Comparison of ENCODE assay signal across 39 cellular contexts in the genomic region with DNA sequence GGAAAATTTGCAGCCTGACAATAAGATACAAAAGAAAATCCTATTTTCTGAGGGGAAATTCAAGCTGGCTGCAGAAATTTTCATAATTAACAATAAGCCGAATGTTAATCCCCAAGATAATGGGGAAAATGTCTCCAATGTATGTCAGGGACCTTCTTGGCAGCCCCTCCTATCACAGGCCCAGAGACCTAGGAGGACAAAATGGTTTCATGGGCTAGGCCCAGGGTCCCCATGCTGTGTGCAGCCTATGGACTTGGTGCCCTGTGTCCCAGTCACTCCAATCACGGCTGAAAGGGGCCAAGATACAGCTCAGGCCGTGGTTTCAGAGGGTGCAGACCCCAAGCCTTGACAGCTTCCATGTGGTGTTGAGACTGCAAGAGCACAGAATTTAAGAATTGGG. TPM values are rescaled to one million over a fixed set of nuclear protein-coding genes. Genes with fewer than 3 reads are reported as not detected.
DNase-seq lines count a peak whose midpoint lies in the region; ATAC-seq, FAIRE-seq and TF ChIP-seq lines count a peak whose summit lies in the region.
"Had no signal": no experiment of that assay in that cellular context is flagged by ENCODE, and none has a peak within 500 bp of the region (broad histone marks: within the 10 kb centered on the region; RNA-seq: fewer than 3 reads in every experiment).

No MANE protein-coding gene starts in this region.

- no peak for TF ChIP-seq RAD21 in A549 (conservative IDR thresholded peaks at IDR 0.05 in 1 of 2, IDR thresholded peaks at IDR 0.05 in 1 of 2)
- TF ChIP-seq RAD21 in K562 (CRISPR knock-in tag; conservative IDR thresholded peaks at IDR 0.05 in 1 of 2, IDR thresholded peaks at IDR 0.05 in 1 of 2) = no peak

- CTCF ChIA-PET in A549 (lab: Yijun Ruan, JAX) (no interaction called here), HEK293 (lab: Yijun Ruan, JAX) (no interaction called here), K562 (lab: Yijun Ruan, JAX; ENCODE audit: low intra/inter-chr PET ratio) (no interaction called here)

- 12% methylated on average over 3 of the region's 3 CpGs for whole genome bisulfite sequencing in A549 (ENCODE audit: missing lambda C conversion rate)
- 2% methylated on average over 3 of the region's 3 CpGs for WGBS in K562 (ENCODE audit: insufficient coverage, low coverage, missing lambda C conversion rate)

- TF ChIP-seq EP300 in A549 (IDR thresholded peaks at IDR 0.05) (no peak), K562 (IDR thresholded peaks at IDR 0.05; ENCODE audit: low read length) (no peak)

- no peak for FAIRE-seq in A549 (lab: Jason Lieb, UNC)
- FAIRE-seq in K562 (lab: Jason Lieb, UNC) = no peak
- FAIRE-seq: A204.1, D721Med had no signal

- no peak for TF ChIP-seq CTCF in A549 (IDR thresholded peaks at IDR 0.05)
- no peak for TF ChIP-seq CTCF in HEK293 (tag by site-specific recombination; IDR thresholded peaks at IDR 0.05)
- no peak for TF ChIP-seq CTCF in K562 (IDR thresholded peaks at IDR 0.05 in 2 of 3, conservative IDR thresholded peaks at IDR 0.05 in 1 of 3; ENCODE audit: insufficient read depth in 2 of 3, low read depth in 1 of 3, low read length in 3 of 3)

- H3K36me3 ChIP-seq in HEK293 (ENCODE audit: control insufficient read depth in 2 of 2, insufficient read depth in 1 of 2, low read length in 2 of 2) (no peaks in the 10 kb centered on the region), K562 (ENCODE audit: control insufficient read depth, insufficient read depth, low read length) (no peaks in the 10 kb centered on the region)
- H3K36me3 ChIP-seq: BE2C, BLaER1 had no signal

- H2AFZ ChIP-seq in K562 (ENCODE audit: low read depth, low read length) = no peak overlapping the region

- H4K20me1 ChIP-seq in K562 (replicated peaks; ENCODE audit: control insufficient read depth, insufficient read depth, low read length) = no peaks in the 10 kb centered on the region
- H4K20me1 ChIP-seq: BLaER1; BLaER1 treated with 17β-estradiol and CSF1 and Interleukin-3, amounts not matched to agents 10 nM and 100 nM had no signal

- no peak overlapping the region for H3K4me3 ChIP-seq in A549
- H3K4me3 ChIP-seq in HEK293 (ENCODE audit: low read depth, low read length) = no peak overlapping the region
- H3K4me3 ChIP-seq in K562 = no peak overlapping the region
- H3K4me3 ChIP-seq: BLaER1; BLaER1 treated with 17β-estradiol and CSF1 and Interleukin-3, amounts not matched to agents 10 nM and 100 nM had no signal

- DNase-seq in A549 (ENCODE audit: low read depth in 1 of 2, low spot score in 1 of 2) = no peak
- peak; percentile 24 for DNase-seq in OCI-M1 (lab: John Stamatoyannopoulos, UW)
- no peak for DNase-seq in K562 (ENCODE audit: extremely low read depth in 1 of 4, low spot score in 3 of 4)
- no peak for DNase-seq in activated gamma-delta T cell (lab: John Stamatoyannopoulos, UW)
- DNase-seq in ecto neural progenitor cell (ENCODE audit: low spot score) = no peak
- no peak for DNase-seq in NCI-H748 treated with DMSO at 0.1 percent for 48 hours (lab: John Stamatoyannopoulos, UW)
- DNase-seq: 8988T; ACHN; AML-193; BE2C; C1 segment of cervical spinal cord; Caco-2; Calu3; CD4-positive, alpha-beta T cell; CD4-positive, CD25-positive, alpha-beta regulatory T cell; CD8-positive, alpha-beta memory T cell; CD8-positive, alpha-beta T cell; COR-L47; DMS 273 treated with DMSO at 0.1 percent for 48 hours; DMS153; DMS53; DMS79; DMS79 treated with DMSO at 0.1 percent for 48 hours; DND-41; EL had no signal

- no peaks in the 10 kb centered on the region for H3K9me1 ChIP-seq in K562 (ENCODE audit: control insufficient read depth, insufficient read depth, low read length)

- H3K9me3 ChIP-seq in A549 = peaks cover 19% of the 10 kb centered on the region
- H3K9me3 ChIP-seq in HEK293 (ENCODE audit: control insufficient read depth, insufficient read depth, low read depth, low read length) = no peaks in the 10 kb centered on the region
- H3K9me3 ChIP-seq in K562 (replicated peaks; ENCODE audit: control insufficient read depth, insufficient read depth, low read depth, low read length) = no peaks in the 10 kb centered on the region
- H3K9me3 ChIP-seq: BE2C had no signal

- TF ChIP-seq POLR2A in A549 (IDR thresholded peaks at IDR 0.05; ENCODE audit: low read length) (no peak), K562 (conservative IDR thresholded peaks at IDR 0.05) (no peak), GM18505 (IDR thresholded peaks at IDR 0.05; ENCODE audit: borderline replicate concordance, extremely low read depth, insufficient read depth, insufficient read length) (no peak)

- no peak overlapping the region for H3K27ac ChIP-seq in A549
- no peak overlapping the region for H3K27ac ChIP-seq in HEK293 (ENCODE audit: extremely low read depth, low read depth, low read length)
- H3K27ac ChIP-seq in K562 (ENCODE audit: extremely low read depth, low read depth, low read length) = no peak overlapping the region
- H3K27ac ChIP-seq: 22Rv1; BLaER1; BLaER1 treated with 17β-estradiol and CSF1 and Interleukin-3, amounts not matched to agents 10 nM and 100 nM; C4-2B had no signal

- H3K4me1 ChIP-seq in A549 (no peaks in the 10 kb centered on the region), HEK293 (ENCODE audit: control insufficient read depth, insufficient read depth, low read length) (no peaks in the 10 kb centered on the region), K562 (replicated peaks in 1 of 2; ENCODE audit: control insufficient read depth in 2 of 2, insufficient read depth in 2 of 2, low read length in 2 of 2) (no peaks in the 10 kb centered on the region)
- H3K4me1 ChIP-seq: BE2C; BLaER1; BLaER1 treated with 17β-estradiol and CSF1 and Interleukin-3, amounts not matched to agents 10 nM and 100 nM; Caco-2 had no signal

- in situ Hi-C loops in K562 (cut with MboI) = no loop called here

- H3K4me2 ChIP-seq in A549 (no peak overlapping the region), K562 (ENCODE audit: insufficient read depth, low read length) (no peak overlapping the region)
- H3K4me2 ChIP-seq: BLaER1; BLaER1 treated with 17β-estradiol and CSF1 and Interleukin-3, amounts not matched to agents 10 nM and 100 nM had no signal

- POLR2A ChIA-PET in A549 (lab: Yijun Ruan, JAX) = no interaction called here
- POLR2A ChIA-PET in HEK293 (lab: Yijun Ruan, JAX) = no interaction called here
- POLR2A ChIA-PET in K562 (lab: Yijun Ruan, JAX) = no interaction called here

- H3K9ac ChIP-seq in K562 (ENCODE audit: insufficient read depth in 1 of 2, low read depth in 2 of 2, low read length in 2 of 2) = no peak overlapping the region
- H3K9ac ChIP-seq: BLaER1; BLaER1 treated with 17β-estradiol and CSF1 and Interleukin-3, amounts not matched to agents 10 nM and 100 nM had no signal

- no TSS peak for BruUV-seq in K562 (replicated peaks; lab: Mats Ljungman, UMichigan)

- intact Hi-C loops in K562 (cut with micrococcal nuclease) = no loop called here

- no peaks in the 10 kb centered on the region for H3K79me2 ChIP-seq in K562 (ENCODE audit: control insufficient read depth, insufficient read depth, low read length)

- no peaks in the 10 kb centered on the region for H3K27me3 ChIP-seq in K562 (ENCODE audit: control insufficient read depth in 2 of 2, insufficient read depth in 2 of 2, low read length in 2 of 2)
- H3K27me3 ChIP-seq: BE2C; BLaER1; BLaER1 treated with 17β-estradiol and CSF1 and Interleukin-3, amounts not matched to agents 10 nM and 100 nM had no signal

- ATAC-seq in A549 = no peak
- ATAC-seq in K562 = no peak
- ATAC-seq in GM18505 (IDR thresholded peaks at IDR 0.05; ENCODE audit: unreplicated experiment) = no peak
- ATAC-seq: CD8-positive, alpha-beta T cell had no signal

TF ChIP-seq in A549, 52 proteins besides CTCF, POLR2A, EP300 and RAD21 (continues in another document):
- no peak for TF ChIP-seq MAFK (IDR thresholded peaks at IDR 0.05; ENCODE audit: partially characterized antibody)
- TF ChIP-seq ZFP36 (IDR thresholded peaks at IDR 0.05; ENCODE audit: borderline replicate concordance, partially characterized antibody) = peak; percentile 93
- no peak for TF ChIP-seq TFCP2L1 (CRISPR knock-in tag; IDR thresholded peaks at IDR 0.05)
- no peak for TF ChIP-seq HOXB5 (CRISPR knock-in tag; IDR thresholded peaks at IDR 0.05)

TF ChIP-seq in HEK293, 187 proteins besides CTCF, POLR2A, EP300 and RAD21 (continues in another document):
- no peak for TF ChIP-seq KLF1 (tag by site-specific recombination; IDR thresholded peaks at IDR 0.05)
- no peak for TF ChIP-seq ZNF555 (tag by site-specific recombination; conservative IDR thresholded peaks at IDR 0.05)
- TF ChIP-seq IKZF3 (tag by site-specific recombination; IDR thresholded peaks at IDR 0.05) = no peak
- TF ChIP-seq ZNF48 (tag by site-specific recombination; IDR thresholded peaks at IDR 0.05) = no peak

TF ChIP-seq in K562, 482 proteins besides CTCF, POLR2A, EP300 and RAD21 (continues in another document):
- TF ChIP-seq ZNF77 (CRISPR knock-in tag; IDR thresholded peaks at IDR 0.05) = no peak
- peak; percentile 48 for TF ChIP-seq ZFP36 (IDR thresholded peaks at IDR 0.05; ENCODE audit: low read depth, low read length, partially characterized antibody)
- TF ChIP-seq PCBP2 (IDR thresholded peaks at IDR 0.05; ENCODE audit: low read depth, low read length, poor library complexity, severe bottlenecking) = no peak

RNA-seq across cellular contexts. Expression of a gene that starts 11.2 kb away (rescaled TPM):
- polyA plus RNA-seq in A549 (2011; rRNA removed) (0.03 TPM in 1 of 2 replicates, not detected in the other), A549 (2017; fragmentation: RNase III; extraction: RNeasy Plus Mini Kit Qiagen cat#74134 plus additional on column Dnase treatment) (not detected in 3 replicates), K562 (2011; rRNA removed) (0.09 TPM in 1 of 2 replicates, not detected in the other), K562 (2014; fragmentation: Illumina TruSeq; extraction: Trizol) (0.07 TPM in 1 of 2 replicates, not detected in the other), K562 (2014; fragmentation: Nextera tagmentation; extraction: Ambion mirVana) (not detected), K562 (2014; rRNA removed) (not detected in 2 replicates)
- polyA plus RNA-seq in A549 (2012; cell fraction: cytosol; rRNA removed) = not detected in 2 replicates
- polyA plus RNA-seq in A549 (2012; cell fraction: nucleus; rRNA removed) = 0.12 TPM in 1 of 2 replicates, not detected in the other
- not detected in 2 replicates for polyA minus RNA-seq in A549 (2011; rRNA and poly(A)+ RNA removed)
- total RNA-seq in K562 (2011; cell fraction: chromatin; rRNA removed; ENCODE audit: low replicate concordance) = 0.11 TPM in 1 of 2 replicates, not detected in the other
- not detected in 2 replicates for total RNA-seq in K562 (2011; cell fraction: nucleolus; rRNA removed)
- 0.22 TPM in 1 of 2 replicates, not detected in the other for total RNA-seq in K562 (2011; cell fraction: nucleoplasm; rRNA removed)
- total RNA-seq in K562 (2014; rRNA removed) (not detected in 2 replicates), K562 (2014; rRNA removed; fragmentation: Illumina TruSeq; extraction: Trizol) (0.11 TPM in 1 of 2 replicates, not detected in the other), K562 (2015; rRNA removed; fragmentation: Illumina TruSeq; extraction: Trizol) (0.08 and 0.14 TPM in 2 replicates), K562 (2021) (not detected in 2 replicates)
- polyA plus RNA-seq in K562 (2011; cell fraction: cytosol; rRNA removed) = 0.09 TPM in 1 of 2 replicates, not detected in the other
- polyA plus RNA-seq in K562 (2011; cell fraction: nucleus; rRNA removed) = 0.03 and 0.15 TPM in 2 replicates
- polyA plus RNA-seq in K562 (2012) = 0.05 TPM in 1 of 2 replicates, not detected in the other
- 0.06 and 0.07 TPM in 2 replicates for polyA minus RNA-seq in K562 (2011; rRNA and poly(A)+ RNA removed)
- polyA minus RNA-seq in K562 (2011; cell fraction: cytosol; rRNA and poly(A)+ RNA removed) = not detected in 2 replicates
- 0.11 TPM in 1 of 2 replicates, not detected in the other for polyA minus RNA-seq in K562 (2011; cell fraction: nucleus; rRNA and poly(A)+ RNA removed)
- total RNA-seq: A172; Caco-2; CD8-positive, alpha-beta memory T cell; Daoy had no signal
- polyA plus RNA-seq: AG04450; BJ; CD14-positive monocyte; CD4-positive, alpha-beta memory T cell; CD4-positive, CD25-positive, alpha-beta regulatory T cell; CD8-positive, alpha-beta memory T cell had no signal
